In the genomic region with DNA sequence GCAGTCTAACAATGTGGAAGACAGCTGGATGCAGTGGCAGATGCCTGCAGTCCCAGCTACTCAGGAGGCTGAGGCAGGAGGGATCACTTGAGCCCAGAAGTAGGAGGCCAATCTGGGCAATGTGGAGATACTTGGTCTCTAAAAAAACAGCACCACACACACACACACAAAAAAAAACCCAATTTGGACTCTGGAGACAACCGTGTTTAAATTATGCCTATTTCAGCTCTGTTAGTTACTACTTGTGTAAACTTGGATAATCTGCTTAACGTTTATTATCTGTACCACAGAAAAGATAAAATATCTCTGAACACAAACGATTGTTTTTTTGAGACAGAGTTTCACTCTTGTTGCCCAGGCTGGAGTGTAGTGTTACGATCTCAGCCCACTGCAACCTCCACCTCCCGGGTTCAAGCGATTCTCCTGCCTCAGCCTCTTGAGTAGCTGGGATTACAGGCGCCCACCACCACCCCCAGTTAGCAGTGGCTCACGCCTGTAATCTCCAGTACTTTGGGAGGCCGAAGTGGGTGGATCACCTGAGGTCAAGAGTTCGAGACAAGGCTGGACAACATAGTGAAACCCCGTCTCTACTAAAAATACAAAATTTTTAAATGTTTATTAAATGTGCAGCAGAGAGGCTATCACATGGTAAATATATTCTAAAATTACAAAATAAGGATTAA, we compare ENCODE assay signal across 2 cellular contexts.
TF ChIP-seq lines count a peak whose summit lies in the region.

No MANE protein-coding gene starts in this region.

TF ChIP-seq in HepG2, 621 proteins besides CTCF, POLR2A, EP300 and RAD21:
- TF ChIP-seq ZNF121 (CRISPR knock-in tag; IDR thresholded peaks at IDR 0.05): peak; percentile 25; the same call in 1 of the 2 replicates
- TF ChIP-seq, protein P1, sequence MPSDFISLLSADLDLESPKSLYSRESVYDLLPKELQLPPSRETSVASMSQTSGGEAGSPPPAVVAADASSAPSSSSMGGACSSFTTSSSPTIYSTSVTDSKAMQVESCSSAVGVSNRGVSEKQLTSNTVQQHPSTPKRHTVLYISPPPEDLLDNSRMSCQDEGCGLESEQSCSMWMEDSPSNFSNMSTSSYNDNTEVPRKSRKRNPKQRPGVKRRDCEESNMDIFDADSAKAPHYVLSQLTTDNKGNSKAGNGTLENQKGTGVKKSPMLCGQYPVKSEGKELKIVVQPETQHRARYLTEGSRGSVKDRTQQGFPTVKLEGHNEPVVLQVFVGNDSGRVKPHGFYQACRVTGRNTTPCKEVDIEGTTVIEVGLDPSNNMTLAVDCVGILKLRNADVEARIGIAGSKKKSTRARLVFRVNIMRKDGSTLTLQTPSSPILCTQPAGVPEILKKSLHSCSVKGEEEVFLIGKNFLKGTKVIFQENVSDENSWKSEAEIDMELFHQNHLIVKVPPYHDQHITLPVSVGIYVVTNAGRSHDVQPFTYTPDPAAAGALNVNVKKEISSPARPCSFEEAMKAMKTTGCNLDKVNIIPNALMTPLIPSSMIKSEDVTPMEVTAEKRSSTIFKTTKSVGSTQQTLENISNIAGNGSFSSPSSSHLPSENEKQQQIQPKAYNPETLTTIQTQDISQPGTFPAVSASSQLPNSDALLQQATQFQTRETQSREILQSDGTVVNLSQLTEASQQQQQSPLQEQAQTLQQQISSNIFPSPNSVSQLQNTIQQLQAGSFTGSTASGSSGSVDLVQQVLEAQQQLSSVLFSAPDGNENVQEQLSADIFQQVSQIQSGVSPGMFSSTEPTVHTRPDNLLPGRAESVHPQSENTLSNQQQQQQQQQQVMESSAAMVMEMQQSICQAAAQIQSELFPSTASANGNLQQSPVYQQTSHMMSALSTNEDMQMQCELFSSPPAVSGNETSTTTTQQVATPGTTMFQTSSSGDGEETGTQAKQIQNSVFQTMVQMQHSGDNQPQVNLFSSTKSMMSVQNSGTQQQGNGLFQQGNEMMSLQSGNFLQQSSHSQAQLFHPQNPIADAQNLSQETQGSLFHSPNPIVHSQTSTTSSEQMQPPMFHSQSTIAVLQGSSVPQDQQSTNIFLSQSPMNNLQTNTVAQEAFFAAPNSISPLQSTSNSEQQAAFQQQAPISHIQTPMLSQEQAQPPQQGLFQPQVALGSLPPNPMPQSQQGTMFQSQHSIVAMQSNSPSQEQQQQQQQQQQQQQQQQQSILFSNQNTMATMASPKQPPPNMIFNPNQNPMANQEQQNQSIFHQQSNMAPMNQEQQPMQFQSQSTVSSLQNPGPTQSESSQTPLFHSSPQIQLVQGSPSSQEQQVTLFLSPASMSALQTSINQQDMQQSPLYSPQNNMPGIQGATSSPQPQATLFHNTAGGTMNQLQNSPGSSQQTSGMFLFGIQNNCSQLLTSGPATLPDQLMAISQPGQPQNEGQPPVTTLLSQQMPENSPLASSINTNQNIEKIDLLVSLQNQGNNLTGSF (CRISPR knock-in tag; IDR thresholded peaks at IDR 0.05): no peak
- TF ChIP-seq, protein P2, sequence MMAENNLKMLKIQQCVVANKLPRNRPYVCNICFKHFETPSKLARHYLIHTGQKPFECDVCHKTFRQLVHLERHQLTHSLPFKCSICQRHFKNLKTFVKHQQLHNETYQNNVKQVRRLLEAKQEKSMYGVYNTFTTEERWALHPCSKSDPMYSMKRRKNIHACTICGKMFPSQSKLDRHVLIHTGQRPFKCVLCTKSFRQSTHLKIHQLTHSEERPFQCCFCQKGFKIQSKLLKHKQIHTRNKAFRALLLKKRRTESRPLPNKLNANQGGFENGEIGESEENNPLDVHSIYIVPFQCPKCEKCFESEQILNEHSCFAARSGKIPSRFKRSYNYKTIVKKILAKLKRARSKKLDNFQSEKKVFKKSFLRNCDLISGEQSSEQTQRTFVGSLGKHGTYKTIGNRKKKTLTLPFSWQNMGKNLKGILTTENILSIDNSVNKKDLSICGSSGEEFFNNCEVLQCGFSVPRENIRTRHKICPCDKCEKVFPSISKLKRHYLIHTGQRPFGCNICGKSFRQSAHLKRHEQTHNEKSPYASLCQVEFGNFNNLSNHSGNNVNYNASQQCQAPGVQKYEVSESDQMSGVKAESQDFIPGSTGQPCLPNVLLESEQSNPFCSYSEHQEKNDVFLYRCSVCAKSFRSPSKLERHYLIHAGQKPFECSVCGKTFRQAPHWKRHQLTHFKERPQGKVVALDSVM (CRISPR knock-in tag; IDR thresholded peaks at IDR 0.05): peak; percentile 41; the same call in 1 of the 2 replicates

TF ChIP-seq in WTC11, 78 proteins besides CTCF, POLR2A, EP300 and RAD21:
- no peak for TF ChIP-seq RELA (CRISPR knock-in tag; IDR thresholded peaks at IDR 0.05; ENCODE audit: borderline replicate concordance)
- no peak for TF ChIP-seq CREB1 (CRISPR knock-in tag; IDR thresholded peaks at IDR 0.05)
- TF ChIP-seq, protein P3, sequence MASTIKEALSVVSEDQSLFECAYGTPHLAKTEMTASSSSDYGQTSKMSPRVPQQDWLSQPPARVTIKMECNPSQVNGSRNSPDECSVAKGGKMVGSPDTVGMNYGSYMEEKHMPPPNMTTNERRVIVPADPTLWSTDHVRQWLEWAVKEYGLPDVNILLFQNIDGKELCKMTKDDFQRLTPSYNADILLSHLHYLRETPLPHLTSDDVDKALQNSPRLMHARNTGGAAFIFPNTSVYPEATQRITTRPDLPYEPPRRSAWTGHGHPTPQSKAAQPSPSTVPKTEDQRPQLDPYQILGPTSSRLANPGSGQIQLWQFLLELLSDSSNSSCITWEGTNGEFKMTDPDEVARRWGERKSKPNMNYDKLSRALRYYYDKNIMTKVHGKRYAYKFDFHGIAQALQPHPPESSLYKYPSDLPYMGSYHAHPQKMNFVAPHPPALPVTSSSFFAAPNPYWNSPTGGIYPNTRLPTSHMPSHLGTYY (CRISPR knock-in tag; IDR thresholded peaks at IDR 0.05): no peak
- no peak for TF ChIP-seq ZNF396 (CRISPR knock-in tag; IDR thresholded peaks at IDR 0.05; ENCODE audit: borderline replicate concordance)
- no peak for TF ChIP-seq ATF2 (CRISPR knock-in tag; IDR thresholded peaks at IDR 0.05; ENCODE audit: borderline replicate concordance, low read depth)
- TF ChIP-seq, protein P4, sequence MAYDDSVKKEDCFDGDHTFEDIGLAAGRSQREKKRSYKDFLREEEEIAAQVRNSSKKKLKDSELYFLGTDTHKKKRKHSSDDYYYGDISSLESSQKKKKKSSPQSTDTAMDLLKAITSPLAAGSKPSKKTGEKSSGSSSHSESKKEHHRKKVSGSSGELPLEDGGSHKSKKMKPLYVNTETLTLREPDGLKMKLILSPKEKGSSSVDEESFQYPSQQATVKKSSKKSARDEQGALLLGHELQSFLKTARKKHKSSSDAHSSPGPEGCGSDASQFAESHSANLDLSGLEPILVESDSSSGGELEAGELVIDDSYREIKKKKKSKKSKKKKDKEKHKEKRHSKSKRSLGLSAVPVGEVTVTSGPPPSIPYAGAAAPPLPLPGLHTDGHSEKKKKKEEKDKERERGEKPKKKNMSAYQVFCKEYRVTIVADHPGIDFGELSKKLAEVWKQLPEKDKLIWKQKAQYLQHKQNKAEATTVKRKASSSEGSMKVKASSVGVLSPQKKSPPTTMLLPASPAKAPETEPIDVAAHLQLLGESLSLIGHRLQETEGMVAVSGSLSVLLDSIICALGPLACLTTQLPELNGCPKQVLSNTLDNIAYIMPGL (CRISPR knock-in tag; IDR thresholded peaks at IDR 0.05): no peak
- no peak for TF ChIP-seq HMGA2 (CRISPR knock-in tag; IDR thresholded peaks at IDR 0.05)
- TF ChIP-seq TP53 (CRISPR knock-in tag; IDR thresholded peaks at IDR 0.05): no peak
- no peak for TF ChIP-seq ZNF263 (CRISPR knock-in tag; IDR thresholded peaks at IDR 0.05; ENCODE audit: low read depth)
- no peak for TF ChIP-seq NR2C2 (CRISPR knock-in tag; IDR thresholded peaks at IDR 0.05)
- no peak for TF ChIP-seq ZNF121 (CRISPR knock-in tag; IDR thresholded peaks at IDR 0.05)
- TF ChIP-seq NR3C1 (CRISPR knock-in tag; conservative IDR thresholded peaks at IDR 0.05; ENCODE audit: low read depth): no peak
- TF ChIP-seq NFE2L1 (CRISPR knock-in tag; IDR thresholded peaks at IDR 0.05): no peak
- TF ChIP-seq TCF7 (CRISPR knock-in tag; IDR thresholded peaks at IDR 0.05; ENCODE audit: low read depth): no peak
- no peak for TF ChIP-seq JUN (CRISPR knock-in tag; IDR thresholded peaks at IDR 0.05)
- TF ChIP-seq, protein P5, sequence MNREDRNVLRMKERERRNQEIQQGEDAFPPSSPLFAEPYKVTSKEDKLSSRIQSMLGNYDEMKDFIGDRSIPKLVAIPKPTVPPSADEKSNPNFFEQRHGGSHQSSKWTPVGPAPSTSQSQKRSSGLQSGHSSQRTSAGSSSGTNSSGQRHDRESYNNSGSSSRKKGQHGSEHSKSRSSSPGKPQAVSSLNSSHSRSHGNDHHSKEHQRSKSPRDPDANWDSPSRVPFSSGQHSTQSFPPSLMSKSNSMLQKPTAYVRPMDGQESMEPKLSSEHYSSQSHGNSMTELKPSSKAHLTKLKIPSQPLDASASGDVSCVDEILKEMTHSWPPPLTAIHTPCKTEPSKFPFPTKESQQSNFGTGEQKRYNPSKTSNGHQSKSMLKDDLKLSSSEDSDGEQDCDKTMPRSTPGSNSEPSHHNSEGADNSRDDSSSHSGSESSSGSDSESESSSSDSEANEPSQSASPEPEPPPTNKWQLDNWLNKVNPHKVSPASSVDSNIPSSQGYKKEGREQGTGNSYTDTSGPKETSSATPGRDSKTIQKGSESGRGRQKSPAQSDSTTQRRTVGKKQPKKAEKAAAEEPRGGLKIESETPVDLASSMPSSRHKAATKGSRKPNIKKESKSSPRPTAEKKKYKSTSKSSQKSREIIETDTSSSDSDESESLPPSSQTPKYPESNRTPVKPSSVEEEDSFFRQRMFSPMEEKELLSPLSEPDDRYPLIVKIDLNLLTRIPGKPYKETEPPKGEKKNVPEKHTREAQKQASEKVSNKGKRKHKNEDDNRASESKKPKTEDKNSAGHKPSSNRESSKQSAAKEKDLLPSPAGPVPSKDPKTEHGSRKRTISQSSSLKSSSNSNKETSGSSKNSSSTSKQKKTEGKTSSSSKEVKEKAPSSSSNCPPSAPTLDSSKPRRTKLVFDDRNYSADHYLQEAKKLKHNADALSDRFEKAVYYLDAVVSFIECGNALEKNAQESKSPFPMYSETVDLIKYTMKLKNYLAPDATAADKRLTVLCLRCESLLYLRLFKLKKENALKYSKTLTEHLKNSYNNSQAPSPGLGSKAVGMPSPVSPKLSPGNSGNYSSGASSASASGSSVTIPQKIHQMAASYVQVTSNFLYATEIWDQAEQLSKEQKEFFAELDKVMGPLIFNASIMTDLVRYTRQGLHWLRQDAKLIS (CRISPR knock-in tag; IDR thresholded peaks at IDR 0.05; ENCODE audit: borderline replicate concordance): no peak
- no peak for TF ChIP-seq GRHL2 (CRISPR knock-in tag; IDR thresholded peaks at IDR 0.05; ENCODE audit: insufficient replicate concordance, severe bottlenecking)
- no peak for TF ChIP-seq USF2 (CRISPR knock-in tag; IDR thresholded peaks at IDR 0.05)
- no peak for TF ChIP-seq SMAD3 (CRISPR knock-in tag; IDR thresholded peaks at IDR 0.05; ENCODE audit: borderline replicate concordance)
